In the genomic region with DNA sequence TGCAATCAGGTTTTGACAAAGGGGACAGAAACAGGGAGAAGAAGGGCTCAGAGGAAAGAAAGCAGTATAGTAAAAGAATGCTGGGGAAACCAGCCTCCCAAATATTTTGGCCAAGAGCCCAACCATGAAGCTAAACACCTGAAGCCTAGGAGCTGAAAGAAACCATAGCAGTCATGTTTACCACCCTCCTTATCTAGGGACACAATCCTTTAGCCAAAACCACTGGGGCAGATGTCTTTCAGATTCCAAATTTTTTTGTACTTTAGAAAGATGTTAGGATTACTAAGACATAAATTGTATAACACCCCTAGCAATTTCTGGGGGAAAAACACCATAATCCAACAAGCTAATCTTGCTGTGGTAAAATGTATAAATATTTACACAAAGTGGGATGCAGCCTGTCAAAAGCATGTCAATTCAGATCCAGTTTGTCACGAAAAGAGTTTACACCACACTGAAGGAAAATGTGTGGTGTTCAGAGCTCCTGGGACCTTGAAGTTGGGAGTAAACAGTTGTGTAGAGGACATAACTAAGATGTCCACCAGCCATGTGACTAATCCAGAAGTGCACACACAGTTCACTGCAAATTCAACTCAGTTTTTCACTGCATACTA, we compare ENCODE assay signal across 21 cellular contexts.
DNase-seq lines count a peak whose midpoint lies in the region; ATAC-seq, FAIRE-seq and TF ChIP-seq lines count a peak whose summit lies in the region.
"Had no signal": no experiment of that assay in that cellular context is flagged by ENCODE, and none has a peak within 500 bp of the region (broad histone marks: within the 10 kb centered on the region; RNA-seq: fewer than 3 reads in every experiment).

No MANE protein-coding gene starts in this region.

- no peaks in the 10 kb centered on the region for H3K9me3 Mint-ChIP-seq in activated CD4-positive, alpha-beta T cell treated with anti-CD3 and anti-CD28 coated beads, Interleukin-2, amount 10 ng/mL, durations not matched to agents 24 days and 14 days
- H3K9me3 Mint-ChIP-seq: CD4-positive, alpha-beta T cell had no signal

- 75 to 96% methylated on average over 1 of the region's 1 CpG for WGBS in thyroid gland, 2 donors

- ATAC-seq in HG03196 (IDR thresholded peaks at IDR 0.05; ENCODE audit: unreplicated experiment) = no peak

- H3K27me3 Mint-ChIP-seq in activated CD4-positive, alpha-beta T cell treated with anti-CD3 and anti-CD28 coated beads, Interleukin-2, amount 10 ng/mL, durations not matched to agents 24 days and 14 days = peaks cover 2% of the 10 kb centered on the region

- no peak overlapping the region for H3K4me3 Mint-ChIP-seq in activated CD4-positive, alpha-beta T cell treated with anti-CD3 and anti-CD28 coated beads, Interleukin-2, amount 10 ng/mL, durations not matched to agents 24 days and 14 days
- H3K4me3 Mint-ChIP-seq: CD4-positive, alpha-beta T cell had no signal

- H3K4me3 ChIP-seq in fibroblast of the aortic adventitia (ENCODE audit: low read depth, low read length) (no peak overlapping the region), thyroid gland (replicated peaks in 1 of 3) (no peak overlapping the region)
- H3K4me3 ChIP-seq: HAP-1, PC-9, SK-N-MC had no signal

- TF ChIP-seq POLR2A in thyroid gland (IDR thresholded peaks at IDR 0.05) = no peak

- no peak for TF ChIP-seq CTCF in fibroblast of the aortic adventitia (IDR thresholded peaks at IDR 0.05; ENCODE audit: insufficient read depth, low read length)
- no peak for TF ChIP-seq CTCF in thyroid gland (IDR thresholded peaks at IDR 0.05)

- H3K4me1 ChIP-seq in thyroid gland = peaks cover 44 to 60% of the 10 kb centered on the region in 2 donors
- H3K4me1 ChIP-seq: BE2C, HAP-1 had no signal

- H3K4me1 Mint-ChIP-seq in activated CD4-positive, alpha-beta T cell treated with anti-CD3 and anti-CD28 coated beads, Interleukin-2, amount 10 ng/mL, durations not matched to agents 24 days and 14 days = no peaks in the 10 kb centered on the region

- intact Hi-C loops in thyroid gland (cut with DNase I) = no loop called here
- intact Hi-C loops in activated CD4-positive, alpha-beta T cell treated with anti-CD3 and anti-CD28 coated beads, Interleukin-2, amount 10 ng/mL, durations not matched to agents 24 days and 14 days (cut with micrococcal nuclease) = no loop called here

- peak overlapping the region; percentile 37 to 77 (median 72) for H3K27ac ChIP-seq in thyroid gland
- H3K27ac ChIP-seq: HL-60, PC-9, SK-N-MC had no signal

- H3K27ac Mint-ChIP-seq in activated CD4-positive, alpha-beta T cell treated with anti-CD3 and anti-CD28 coated beads, Interleukin-2, amount 10 ng/mL, durations not matched to agents 24 days and 14 days = no peak overlapping the region
- H3K27ac Mint-ChIP-seq: CD4-positive, alpha-beta T cell had no signal

- no peaks in the 10 kb centered on the region for H3K9me3 ChIP-seq in thyroid gland
- H3K9me3 ChIP-seq: BE2C, HAP-1 had no signal

- H3K27me3 ChIP-seq in thyroid gland = no peaks in the 10 kb centered on the region
- H3K27me3 ChIP-seq: BE2C had no signal

- H3K36me3 ChIP-seq in thyroid gland = no peaks in the 10 kb centered on the region
- H3K36me3 ChIP-seq: BE2C, HAP-1 had no signal

- H3K36me3 Mint-ChIP-seq in activated CD4-positive, alpha-beta T cell treated with anti-CD3 and anti-CD28 coated beads, Interleukin-2, amount 10 ng/mL, durations not matched to agents 24 days and 14 days (ENCODE audit: low read depth) = no peaks in the 10 kb centered on the region

- no peak for FAIRE-seq in frontal cortex (lab: Jason Lieb, UNC)
- FAIRE-seq: HTR-8/SVneo had no signal

- DNase-seq in GM03348 (ENCODE audit: low spot score) (peak; percentile 6), RPMI8226 (peak; percentile 7), fibroblast of the aortic adventitia (ENCODE audit: low read depth) (peak; percentile 65), thyroid gland (peak; percentile 20 to 31), frontal cortex (ENCODE audit: low spot score in 2 of 2) (no peak), Ammon's horn (ENCODE audit: low spot score) (no peak)
- no peak for DNase-seq in activated CD4-positive, alpha-beta T cell treated with anti-CD3 and anti-CD28 coated beads, Interleukin-2, amount 10 ng/mL, durations not matched to agents 24 days and 14 days
- DNase-seq: BE2C; Calu3; CD4-positive, alpha-beta T cell; DMS53; NCI-H1436 treated with DMSO at 0.1 percent for 48 hours; NCI-H2081; NCI-H748 treated with DMSO at 0.1 percent for 48 hours; PC-9; Right ventricle myocardium superior had no signal

Comparison
In these comparisons a context has a peak if more than half of its experiments do, and no peak if none do; other contexts are left out.
1. DNase-seq: peak in GM03348 (single experiment), RPMI8226 (single experiment), fibroblast of the aortic adventitia (single experiment) and thyroid gland (2 of 2); none in frontal cortex (0 of 2), Ammon's horn (single experiment) and activated CD4-positive, alpha-beta T cell treated with anti-CD3 and anti-CD28 coated beads, Interleukin-2, amount 10 ng/mL, durations not matched to agents 24 days and 14 days (single experiment).